ENCODE assay signal across 2 cellular contexts in the genomic region with DNA sequence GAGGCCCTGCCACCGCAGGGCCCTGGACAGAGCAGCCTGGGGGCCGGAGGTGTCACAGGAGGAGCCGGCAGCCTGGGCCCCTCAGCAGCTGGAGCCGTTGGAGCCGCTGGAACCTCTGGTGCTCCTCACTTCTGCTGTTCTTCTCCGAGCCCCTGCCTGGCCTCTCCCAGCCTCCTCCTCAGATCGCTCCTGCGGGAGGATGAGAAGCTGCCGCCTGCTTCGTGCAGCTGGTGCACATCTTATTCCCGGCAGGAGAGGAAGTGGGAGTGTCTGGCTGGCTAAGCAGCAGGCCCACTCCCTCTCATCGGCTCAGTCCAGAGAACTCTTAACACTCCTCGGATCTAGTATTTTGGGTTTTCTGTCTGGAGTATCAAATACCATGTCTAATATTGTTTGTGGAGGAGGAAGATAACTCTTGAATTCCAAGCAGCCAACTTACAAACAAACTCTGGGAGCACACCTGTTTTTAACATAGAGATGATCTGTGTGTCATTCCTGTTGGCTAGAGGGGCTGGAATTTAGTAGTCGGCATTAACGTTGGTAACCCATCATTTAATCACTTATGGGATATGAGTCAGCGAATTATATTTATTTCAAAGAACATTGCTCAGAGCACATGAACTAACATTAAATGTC.
TF ChIP-seq lines count a peak whose summit lies in the region.

No MANE protein-coding gene starts in this region.

TF ChIP-seq in HCT116, 20 proteins besides CTCF, POLR2A, EP300 and RAD21 (continued from another document):
- TF ChIP-seq, protein P1, sequence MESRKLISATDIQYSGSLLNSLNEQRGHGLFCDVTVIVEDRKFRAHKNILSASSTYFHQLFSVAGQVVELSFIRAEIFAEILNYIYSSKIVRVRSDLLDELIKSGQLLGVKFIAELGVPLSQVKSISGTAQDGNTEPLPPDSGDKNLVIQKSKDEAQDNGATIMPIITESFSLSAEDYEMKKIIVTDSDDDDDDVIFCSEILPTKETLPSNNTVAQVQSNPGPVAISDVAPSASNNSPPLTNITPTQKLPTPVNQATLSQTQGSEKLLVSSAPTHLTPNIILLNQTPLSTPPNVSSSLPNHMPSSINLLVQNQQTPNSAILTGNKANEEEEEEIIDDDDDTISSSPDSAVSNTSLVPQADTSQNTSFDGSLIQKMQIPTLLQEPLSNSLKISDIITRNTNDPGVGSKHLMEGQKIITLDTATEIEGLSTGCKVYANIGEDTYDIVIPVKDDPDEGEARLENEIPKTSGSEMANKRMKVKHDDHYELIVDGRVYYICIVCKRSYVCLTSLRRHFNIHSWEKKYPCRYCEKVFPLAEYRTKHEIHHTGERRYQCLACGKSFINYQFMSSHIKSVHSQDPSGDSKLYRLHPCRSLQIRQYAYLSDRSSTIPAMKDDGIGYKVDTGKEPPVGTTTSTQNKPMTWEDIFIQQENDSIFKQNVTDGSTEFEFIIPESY (IDR thresholded peaks at IDR 0.05; ENCODE audit: extremely low read depth, insufficient replicate concordance, low read length), result no peak
- TF ChIP-seq ELF1 (IDR thresholded peaks at IDR 0.05; ENCODE audit: borderline replicate concordance, low read depth) (no peak), SIN3A (IDR thresholded peaks at IDR 0.05; ENCODE audit: low read depth) (no peak), CEBPB (IDR thresholded peaks at IDR 0.05; ENCODE audit: low read depth) (no peak), EZH2 (IDR thresholded peaks at IDR 0.05) (no peak), MAX (IDR thresholded peaks at IDR 0.05) (no peak), ZNF274 (IDR thresholded peaks at IDR 0.05; ENCODE audit: low read depth, low read length) (no peak), TCF7L2 (IDR thresholded peaks at IDR 0.05; ENCODE audit: borderline replicate concordance, extremely low read depth, insufficient read depth, insufficient read length) (no peak), FOSL1 (IDR thresholded peaks at IDR 0.05; ENCODE audit: low read depth) (no peak)
- TF ChIP-seq, protein P2, sequence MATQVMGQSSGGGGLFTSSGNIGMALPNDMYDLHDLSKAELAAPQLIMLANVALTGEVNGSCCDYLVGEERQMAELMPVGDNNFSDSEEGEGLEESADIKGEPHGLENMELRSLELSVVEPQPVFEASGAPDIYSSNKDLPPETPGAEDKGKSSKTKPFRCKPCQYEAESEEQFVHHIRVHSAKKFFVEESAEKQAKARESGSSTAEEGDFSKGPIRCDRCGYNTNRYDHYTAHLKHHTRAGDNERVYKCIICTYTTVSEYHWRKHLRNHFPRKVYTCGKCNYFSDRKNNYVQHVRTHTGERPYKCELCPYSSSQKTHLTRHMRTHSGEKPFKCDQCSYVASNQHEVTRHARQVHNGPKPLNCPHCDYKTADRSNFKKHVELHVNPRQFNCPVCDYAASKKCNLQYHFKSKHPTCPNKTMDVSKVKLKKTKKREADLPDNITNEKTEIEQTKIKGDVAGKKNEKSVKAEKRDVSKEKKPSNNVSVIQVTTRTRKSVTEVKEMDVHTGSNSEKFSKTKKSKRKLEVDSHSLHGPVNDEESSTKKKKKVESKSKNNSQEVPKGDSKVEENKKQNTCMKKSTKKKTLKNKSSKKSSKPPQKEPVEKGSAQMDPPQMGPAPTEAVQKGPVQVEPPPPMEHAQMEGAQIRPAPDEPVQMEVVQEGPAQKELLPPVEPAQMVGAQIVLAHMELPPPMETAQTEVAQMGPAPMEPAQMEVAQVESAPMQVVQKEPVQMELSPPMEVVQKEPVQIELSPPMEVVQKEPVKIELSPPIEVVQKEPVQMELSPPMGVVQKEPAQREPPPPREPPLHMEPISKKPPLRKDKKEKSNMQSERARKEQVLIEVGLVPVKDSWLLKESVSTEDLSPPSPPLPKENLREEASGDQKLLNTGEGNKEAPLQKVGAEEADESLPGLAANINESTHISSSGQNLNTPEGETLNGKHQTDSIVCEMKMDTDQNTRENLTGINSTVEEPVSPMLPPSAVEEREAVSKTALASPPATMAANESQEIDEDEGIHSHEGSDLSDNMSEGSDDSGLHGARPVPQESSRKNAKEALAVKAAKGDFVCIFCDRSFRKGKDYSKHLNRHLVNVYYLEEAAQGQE (IDR thresholded peaks at IDR 0.05; ENCODE audit: low read depth), result no peak
TF ChIP-seq in HCT116: peak in this region for 0.

TF ChIP-seq in WTC11, 78 proteins besides CTCF, POLR2A, EP300 and RAD21 (continued from another document):
- TF ChIP-seq AFF4 (CRISPR knock-in tag; IDR thresholded peaks at IDR 0.05; ENCODE audit: borderline replicate concordance) (no peak), FOXK1 (CRISPR knock-in tag; IDR thresholded peaks at IDR 0.05) (no peak), FOXP4 (CRISPR knock-in tag; IDR thresholded peaks at IDR 0.05) (no peak), SP1 (CRISPR knock-in tag; conservative IDR thresholded peaks at IDR 0.05) (no peak), NR1H2 (CRISPR knock-in tag; IDR thresholded peaks at IDR 0.05) (no peak)
